In genomic region chr17:74852237-74853047, GRCh38 we compare ENCODE assay signal across 1 cellular context.
TF ChIP-seq lines count a peak whose summit lies in the region.

No MANE protein-coding gene starts in this region.

TF ChIP-seq in HEK293, 187 proteins besides CTCF, POLR2A, EP300 and RAD21 (continued from another document):
- TF ChIP-seq PRDM6 (tag by site-specific recombination; IDR thresholded peaks at IDR 0.05) (no peak), ZNF660 (tag by site-specific recombination; IDR thresholded peaks at IDR 0.05) (no peak), REST (tag by site-specific recombination; IDR thresholded peaks at IDR 0.05) (peak; percentile 52; the same call in 1 of the 2 replicates), ZNF791 (tag by site-specific recombination; IDR thresholded peaks at IDR 0.05) (no peak), ZBTB6 (tag by site-specific recombination; IDR thresholded peaks at IDR 0.05) (no peak), ZNF202 (tag by site-specific recombination; IDR thresholded peaks at IDR 0.05; ENCODE audit: borderline replicate concordance) (no peak)
